1 cellular context compared by ENCODE assay signal in genomic region chr15:64343222-64343621, GRCh38.
TF ChIP-seq lines count a peak whose summit lies in the region.

No MANE protein-coding gene starts in this region.

TF ChIP-seq in endothelial cell of umbilical vein, 7 proteins besides CTCF, POLR2A, EP300 and RAD21:
- TF ChIP-seq GATA2 (IDR thresholded peaks at IDR 0.05; ENCODE audit: insufficient read depth, insufficient read length, low read depth, low read length): no peak
- TF ChIP-seq EZH2 (IDR thresholded peaks at IDR 0.05; ENCODE audit: borderline replicate concordance, low read depth, low read length, severe bottlenecking): no peak
- TF ChIP-seq, protein P1, sequence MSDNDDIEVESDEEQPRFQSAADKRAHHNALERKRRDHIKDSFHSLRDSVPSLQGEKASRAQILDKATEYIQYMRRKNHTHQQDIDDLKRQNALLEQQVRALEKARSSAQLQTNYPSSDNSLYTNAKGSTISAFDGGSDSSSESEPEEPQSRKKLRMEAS (IDR thresholded peaks at IDR 0.05; ENCODE audit: insufficient read depth, insufficient read length): no peak
- TF ChIP-seq MYC (IDR thresholded peaks at IDR 0.05; ENCODE audit: low read depth, low read length): no peak
- no peak for TF ChIP-seq FOS (IDR thresholded peaks at IDR 0.05; ENCODE audit: borderline replicate concordance, insufficient read depth, low read length)
- no peak for TF ChIP-seq JUN (IDR thresholded peaks at IDR 0.05; ENCODE audit: borderline replicate concordance, insufficient read depth, insufficient read length, low read depth)
- no peak for TF ChIP-seq POLR2AphosphoS5 (IDR thresholded peaks at IDR 0.05; ENCODE audit: insufficient read depth, low read depth, low read length)
